In genomic region chr4:7394681-7395451, GRCh38 we compare ENCODE assay signal across 22 cellular contexts. TPM values are rescaled to one million over a fixed set of nuclear protein-coding genes. Genes with fewer than 3 reads are reported as not detected.
DNase-seq lines count a peak whose midpoint lies in the region; ATAC-seq and TF ChIP-seq lines count a peak whose summit lies in the region.
"Had no signal": no experiment of that assay in that cellular context is flagged by ENCODE, and none has a peak within 500 bp of the region (broad histone marks: within the 10 kb centered on the region; RNA-seq: fewer than 3 reads in every experiment).

No MANE protein-coding gene starts in this region.

- no peak overlapping the region for H3K9ac ChIP-seq in SK-N-SH
- no peak overlapping the region for H3K9ac ChIP-seq in H9 (ENCODE audit: extremely low read depth, insufficient read length, low read length)
- H3K9ac ChIP-seq in endodermal cell (ENCODE audit: extremely low read depth, low read length, poor library complexity, severe bottlenecking), result no peak overlapping the region

- H3K4me3 Mint-ChIP-seq in H9 (no peak overlapping the region), endodermal cell (no peak overlapping the region), HFFc6 (no peak overlapping the region)
- H3K4me3 Mint-ChIP-seq: activated CD4-positive, alpha-beta T cell treated with anti-CD3 and anti-CD28 coated beads, Interleukin-2, amount 10 ng/mL, durations not matched to agents 24 days and 14 days; activated T-cell treated with anti-CD3 and anti-CD28 coated beads, Interleukin-2, amount 50 U/mL, for 4 hours; memory B cell; naive B cell had no signal

- H3K4me1 Mint-ChIP-seq in H9 (peaks cover 2 to 9% of the 10 kb centered on the region in 2 experiments; a peak in 3 of 4 replicates), endodermal cell (peaks cover 5% of the 10 kb centered on the region), HFFc6 (ENCODE audit: low read depth) (peaks cover 18% of the 10 kb centered on the region)
- H3K4me1 Mint-ChIP-seq: activated CD4-positive, alpha-beta T cell treated with anti-CD3 and anti-CD28 coated beads, Interleukin-2, amount 10 ng/mL, durations not matched to agents 24 days and 14 days; memory B cell; naive B cell had no signal

- CTCF ChIA-PET in SK-N-SH (lab: Yijun Ruan, JAX), result interaction anchor here (1.1 to 1.4 kb wide), 2 partner anchors 15 to 26 kb away, joined by 3 to 4 read pairs; no protein-coding TSS in a partner anchor

- no peak overlapping the region for H3K27ac Mint-ChIP-seq in H9
- no peak overlapping the region for H3K27ac Mint-ChIP-seq in endodermal cell
- H3K27ac Mint-ChIP-seq in HFFc6, result no peak overlapping the region
- H3K27ac Mint-ChIP-seq: activated CD4-positive, alpha-beta T cell treated with anti-CD3 and anti-CD28 coated beads, Interleukin-2, amount 10 ng/mL, durations not matched to agents 24 days and 14 days; activated naive CD4-positive, alpha-beta T cell treated with anti-CD3 and anti-CD28 coated beads, Interleukin-2, amount 50 U/mL, for 72 hours; memory B cell; naive B cell had no signal

- POLR2A ChIA-PET in SK-N-SH (lab: Yijun Ruan, JAX), result no interaction called here

- no peak overlapping the region for H2BK12ac ChIP-seq in H9 (ENCODE audit: insufficient read length, low read depth, low read length)

- ATAC-seq in SK-N-SH treated with all-trans-retinoic acid at 6 μM for 48 hours, result no peak
- ATAC-seq in aorta (ENCODE audit: low FRiP score), result no peak
- ATAC-seq: activated naive CD4-positive, alpha-beta T cell treated with anti-CD3 and anti-CD28 coated beads, Interleukin-2, amount 50 U/mL, for 72 hours; activated T-cell treated with anti-CD3 and anti-CD28 coated beads, Interleukin-2, amount 50 U/mL, for 4 hours had no signal

- intact Hi-C loops in aorta (cut with DNase I), result no loop called here

- H3K4me1 ChIP-seq in SK-N-SH (ENCODE audit: control insufficient read depth in 1 of 2, insufficient read depth in 2 of 2, low read depth in 1 of 2, low read length in 1 of 2) (peaks cover 0 to 14% of the 10 kb centered on the region in 2 experiments; a peak in 2 of 4 replicates), H9 (ENCODE audit: insufficient read depth, low read length) (no peaks in the 10 kb centered on the region), endodermal cell (ENCODE audit: control insufficient read depth, insufficient read depth, low read length) (no peaks in the 10 kb centered on the region), aorta (ENCODE audit: control insufficient read depth in 1 of 2, insufficient read depth in 2 of 2, low read length in 2 of 2) (no peaks in the 10 kb centered on the region)
- H3K4me1 ChIP-seq: colonic mucosa, uterus had no signal

- no peaks in the 10 kb centered on the region for H3F3A ChIP-seq in SK-N-SH (replicated peaks; ENCODE audit: insufficient read depth)

- H4K20me1 ChIP-seq in SK-N-SH (ENCODE audit: insufficient read depth) (no peaks in the 10 kb centered on the region), H9 (ENCODE audit: control insufficient read depth, insufficient read depth, insufficient read length) (no peaks in the 10 kb centered on the region)

- H3K56ac ChIP-seq in H9 (ENCODE audit: insufficient read length, low read depth, low read length), result no peak overlapping the region

- no peaks in the 10 kb centered on the region for H3K79me1 ChIP-seq in H9 (ENCODE audit: insufficient read depth, low read depth, low read length, poor library complexity, severe bottlenecking)

- H3K23me2 ChIP-seq in H9 (ENCODE audit: insufficient read length, low read depth, low read length, poor library complexity, severe bottlenecking), result no peaks in the 10 kb centered on the region

- no peaks in the 10 kb centered on the region for H3K36me3 Mint-ChIP-seq in H9 (ENCODE audit: insufficient read depth in 1 of 3, low read depth in 3 of 3)
- H3K36me3 Mint-ChIP-seq in endodermal cell (ENCODE audit: low read depth), result no peaks in the 10 kb centered on the region
- H3K36me3 Mint-ChIP-seq in HFFc6 (ENCODE audit: low read depth), result no peaks in the 10 kb centered on the region
- H3K36me3 Mint-ChIP-seq: activated naive CD4-positive, alpha-beta T cell treated with anti-CD3 and anti-CD28 coated beads, Interleukin-2, amount 50 U/mL, for 72 hours; memory B cell; naive B cell had no signal

- no peak overlapping the region for H3K4me2 ChIP-seq in SK-N-SH
- no peak overlapping the region for H3K4me2 ChIP-seq in H9 (ENCODE audit: insufficient read depth, insufficient read length, low read length)

- TF ChIP-seq CTCF in SK-N-SH (IDR thresholded peaks at IDR 0.05) (no peak), H9 (conservative IDR thresholded peaks at IDR 0.05) (no peak), endodermal cell (conservative IDR thresholded peaks at IDR 0.05) (no peak), HFFc6 (IDR thresholded peaks at IDR 0.05) (no peak)

- H3K9me2 ChIP-seq in SK-N-SH, result no peaks in the 10 kb centered on the region

- TF ChIP-seq EP300 in SK-N-SH (IDR thresholded peaks at IDR 0.05; ENCODE audit: borderline replicate concordance in 1 of 2, low read depth in 1 of 2, low read length in 1 of 2), result no peak

- H3K9me3 Mint-ChIP-seq in H9 (no peaks in the 10 kb centered on the region), endodermal cell (no peaks in the 10 kb centered on the region), HFFc6 (no peaks in the 10 kb centered on the region)
- H3K9me3 Mint-ChIP-seq: activated CD4-positive, alpha-beta T cell treated with anti-CD3 and anti-CD28 coated beads, Interleukin-2, amount 10 ng/mL, durations not matched to agents 24 days and 14 days; activated naive CD4-positive, alpha-beta T cell treated with anti-CD3 and anti-CD28 coated beads, Interleukin-2, amount 50 U/mL, for 72 hours; activated T-cell treated with anti-CD3 and anti-CD28 coated beads, Interleukin-2, amount 50 U/mL, for 4 hours; memory B cell; naive B cell had no signal

- H2BK5ac ChIP-seq in H9 (ENCODE audit: insufficient read length, low read length), result no peak overlapping the region

- no peak overlapping the region for H4K8ac ChIP-seq in H9 (replicated peaks; ENCODE audit: insufficient read length, low read depth, low read length)

- H2BK120ac ChIP-seq in H9 (ENCODE audit: low read depth, low read length, poor library complexity, severe bottlenecking), result no peak overlapping the region

- H3K18ac ChIP-seq in H9 (ENCODE audit: insufficient read length, low read depth, low read length), result no peak overlapping the region

- H3K27me3 Mint-ChIP-seq in H9 (ENCODE audit: low read depth), result peaks cover 18% of the 10 kb centered on the region
- H3K27me3 Mint-ChIP-seq in endodermal cell (ENCODE audit: insufficient read depth), result peaks cover 26% of the 10 kb centered on the region
- H3K27me3 Mint-ChIP-seq in HFFc6 (ENCODE audit: insufficient read depth), result peaks cover 57% of the 10 kb centered on the region

- no peak overlapping the region for H2AK5ac ChIP-seq in H9 (ENCODE audit: insufficient read length, low read length)

- H3K4ac ChIP-seq in H9 (ENCODE audit: low read depth, low read length), result no peak overlapping the region

- no peak overlapping the region for H2BK15ac ChIP-seq in H9 (ENCODE audit: low read depth, low read length)

- 74% methylated on average over 15 of the region's 21 CpGs for WGBS in SK-N-SH (ENCODE audit: low lambda C conversion rate)
- no CpG with 5 or more reads among the region's 21 CpGs for WGBS in H9 (ENCODE audit: extremely low coverage, insufficient read length, low lambda C conversion rate)
- 87 to 95% methylated on average over 11 to 21 of the region's 21 CpGs for WGBS in endodermal cell (ENCODE audit: insufficient coverage in 1 of 2, insufficient read length in 1 of 2), 2 experiments
- 88 to 90% methylated on average over 21 of the region's 21 CpGs for WGBS in aorta, 2 donors

- H3K79me2 ChIP-seq in SK-N-SH (ENCODE audit: insufficient read depth) (no peaks in the 10 kb centered on the region), H9 (ENCODE audit: insufficient read depth, low read length) (no peaks in the 10 kb centered on the region)

- H3T11ph ChIP-seq in H9 (ENCODE audit: low read length), result no peak overlapping the region

- no peak overlapping the region for H3K27ac ChIP-seq in SK-N-SH (ENCODE audit: low read depth in 2 of 2, low read length in 1 of 2)
- H3K27ac ChIP-seq in H9 (ENCODE audit: insufficient read length, low read depth, low read length), result no peak overlapping the region
- H3K27ac ChIP-seq in endodermal cell (ENCODE audit: low read depth, low read length), result no peak overlapping the region
- H3K27ac ChIP-seq in aorta (ENCODE audit: low read depth in 1 of 2, low read length in 2 of 2), result no peak overlapping the region
- H3K27ac ChIP-seq: C4-2B, colonic mucosa, uterus had no signal

- no peaks in the 10 kb centered on the region for H3K36me3 ChIP-seq in SK-N-SH (replicated peaks in 1 of 2; ENCODE audit: control insufficient read depth in 1 of 2, insufficient read depth in 2 of 2, low read length in 1 of 2)
- no peaks in the 10 kb centered on the region for H3K36me3 ChIP-seq in endodermal cell (ENCODE audit: control insufficient read depth, insufficient read depth, low read length)
- H3K36me3 ChIP-seq in aorta (ENCODE audit: control insufficient read depth in 1 of 2, insufficient read depth in 2 of 2, low read length in 1 of 2), result no peaks in the 10 kb centered on the region
- H3K36me3 ChIP-seq: colonic mucosa, uterus had no signal

- H3K27me3 ChIP-seq in SK-N-SH (ENCODE audit: insufficient read depth), result peaks cover 15% of the 10 kb centered on the region; the same call in 1 of the 2 replicates
- no peaks in the 10 kb centered on the region; the same call in 1 of the 2 replicates for H3K27me3 ChIP-seq in H9 (ENCODE audit: insufficient read depth, low read length)
- no peaks in the 10 kb centered on the region for H3K27me3 ChIP-seq in endodermal cell (ENCODE audit: control insufficient read depth, insufficient read depth, low read length, poor library complexity, severe bottlenecking)
- no peaks in the 10 kb centered on the region for H3K27me3 ChIP-seq in aorta (ENCODE audit: control insufficient read depth in 1 of 2, insufficient read depth in 2 of 2, low read length in 1 of 2)
- H3K27me3 ChIP-seq: colonic mucosa, uterus had no signal

- H3K9me3 ChIP-seq in SK-N-SH, result no peaks in the 10 kb centered on the region
- no peaks in the 10 kb centered on the region for H3K9me3 ChIP-seq in H9 (ENCODE audit: control insufficient read depth, low read depth, low read length)
- no peaks in the 10 kb centered on the region for H3K9me3 ChIP-seq in endodermal cell (ENCODE audit: control insufficient read depth, low read length)
- no peaks in the 10 kb centered on the region for H3K9me3 ChIP-seq in aorta (ENCODE audit: control insufficient read depth, low read length)
- H3K9me3 ChIP-seq: colonic mucosa, uterus had no signal

- H4K91ac ChIP-seq in H9 (ENCODE audit: insufficient read length, low read depth, low read length), result no peak overlapping the region

- H3K14ac ChIP-seq in H9 (ENCODE audit: insufficient read depth, low read length), result no peak overlapping the region; the same call in 1 of the 2 replicates

- H4K5ac ChIP-seq in H9 (ENCODE audit: insufficient read length, low read depth, low read length), result no peak overlapping the region

- H3K23ac ChIP-seq in H9 (ENCODE audit: insufficient read length, low read depth, low read length), result no peak overlapping the region

- H2AFZ ChIP-seq in SK-N-SH (ENCODE audit: low read depth) (no peak overlapping the region), H9 (ENCODE audit: low read length) (no peak overlapping the region)

- H3K4me3 ChIP-seq in SK-N-SH (ENCODE audit: low read depth in 2 of 2, low read length in 1 of 2) (no peak overlapping the region), endodermal cell (ENCODE audit: low read length) (no peak overlapping the region), aorta (ENCODE audit: low read length in 2 of 2) (no peak overlapping the region)
- H3K4me3 ChIP-seq: colonic mucosa, uterus had no signal

- H2BK20ac ChIP-seq in H9 (ENCODE audit: low read depth, low read length, poor library complexity, severe bottlenecking), result no peak overlapping the region

- TF ChIP-seq RAD21 in SK-N-SH (IDR thresholded peaks at IDR 0.05; ENCODE audit: low read length), result no peak

- DNase-seq in SK-N-SH (peak; percentile 29), H9 (peak; percentile 16), endodermal cell (peak; percentile 26), retina (peak; percentile 92), COLO668 (lab: John Stamatoyannopoulos, UW; ENCODE audit: unreplicated experiment) (no peak), HFFc6 (no peak), aorta (no peak)
- DNase-seq: activated CD4-positive, alpha-beta T cell treated with anti-CD3 and anti-CD28 coated beads, Interleukin-2, amount 10 ng/mL, durations not matched to agents 24 days and 14 days; activated T-cell treated with anti-CD3 and anti-CD28 coated beads, Interleukin-2, amount 50 U/mL, for 4 hours; colonic mucosa; HCEC 1CT; naive B cell; NCI-H1092 treated with DMSO at 0.1 percent for 48 hours had no signal

RNA-seq across cellular contexts. Expression of gene PSAPL1, which starts 39.9 kb away (rescaled TPM):
- polyA plus RNA-seq in SK-N-SH (2012; rRNA removed) (0.02 and 0.03 TPM in 2 replicates), aorta (not detected)
- polyA plus RNA-seq in SK-N-SH (2012; cell fraction: cytosol; rRNA removed), result 0.01 TPM in 2 replicates
- 0.01 and 0.02 TPM in 2 replicates for polyA plus RNA-seq in SK-N-SH (2012; cell fraction: nucleus; rRNA removed)
- total RNA-seq in H9 (2021) (0.04 TPM in 1 of 2 replicates, not detected in the other), endodermal cell (under 1 TPM; 0.13 to 0.24 TPM), aorta (not detected)
- not detected for polyA plus RNA-seq in endodermal cell (2013, experiment 1 of 2)
- not detected for polyA plus RNA-seq in endodermal cell (2013, experiment 2 of 2)
- total RNA-seq in HFFc6 (2021; fragmentation: NEBNext Ultra II Directional; extraction: Animal tissue kit (Norgen Biotek cat#: 25700)), result not detected
- total RNA-seq: A673; activated CD4-positive, alpha-beta T cell treated with anti-CD3 and anti-CD28 coated beads, Interleukin-2, amount 10 ng/mL, durations not matched to agents 24 days and 14 days; activated naive CD4-positive, alpha-beta T cell treated with anti-CD3 and anti-CD28 coated beads, Interleukin-2, amount 50 U/mL, for 72 hours; activated T-cell treated with anti-CD3 and anti-CD28 coated beads, Interleukin-2, amount 50 U/mL, for 4 hours; colonic mucosa; LHCN-M2; posterior vena cava; subcutaneous adipose tissue; uterus had no signal

Comparison
In these comparisons a context has a peak if more than half of its experiments do, and no peak if none do; other contexts are left out.
1. DNase-seq: peak in SK-N-SH (single experiment), H9 (single experiment), endodermal cell (single experiment) and retina (single experiment); none in COLO668 (single experiment), HFFc6 (single experiment) and aorta (0 of 2).